Comparison of ENCODE assay signal across 17 cellular contexts in the genomic region with DNA sequence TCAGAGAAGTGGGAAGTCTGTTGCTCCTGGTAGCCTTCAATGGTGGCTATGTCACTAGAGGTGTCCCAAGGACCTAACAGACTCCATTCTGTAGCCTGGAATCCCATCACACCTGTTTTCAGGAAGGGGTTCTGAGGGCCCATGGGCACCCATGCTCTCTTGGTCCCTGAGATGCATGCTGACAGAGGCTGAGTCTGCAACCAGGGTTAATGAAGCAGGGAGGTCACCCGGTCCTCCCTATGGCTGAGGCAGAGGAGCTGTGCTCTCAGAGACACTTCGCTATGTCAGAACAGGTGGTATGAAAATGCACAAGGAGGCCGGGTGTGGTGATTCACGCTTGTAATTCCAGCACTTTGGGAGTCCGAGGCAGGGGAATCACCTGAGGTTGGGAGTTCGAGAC.
DNase-seq lines count a peak whose midpoint lies in the region; ATAC-seq and TF ChIP-seq lines count a peak whose summit lies in the region.
"Had no signal": no experiment of that assay in that cellular context is flagged by ENCODE, and none has a peak within 500 bp of the region (broad histone marks: within the 10 kb centered on the region; RNA-seq: fewer than 3 reads in every experiment).

No MANE protein-coding gene starts in this region.

- 79% methylated on average over 6 of the region's 6 CpGs for WGBS in right cardiac atrium

- peaks cover 2% of the 10 kb centered on the region for H3K36me3 Mint-ChIP-seq in osteocyte (ENCODE audit: unreplicated experiment)
- H3K36me3 Mint-ChIP-seq: CD8-positive, alpha-beta T cell had no signal

- no peaks in the 10 kb centered on the region for H3K9me3 ChIP-seq in right cardiac atrium (ENCODE audit: control insufficient read depth, low read length)

- no peak overlapping the region for H3K27ac ChIP-seq in right cardiac atrium (ENCODE audit: low read length)
- H3K27ac ChIP-seq: 22Rv1; A549; BLaER1 treated with 17β-estradiol and CSF1 and Interleukin-3, amounts not matched to agents 10 nM and 100 nM; C4-2B had no signal

- no peaks in the 10 kb centered on the region for H3K4me1 Mint-ChIP-seq in osteocyte (ENCODE audit: unreplicated experiment)
- H3K4me1 Mint-ChIP-seq: B cell had no signal

- intact Hi-C loops in right cardiac atrium (cut with DNase I): no loop called here

- peak; percentile 34 for DNase-seq in left lobe of liver (ENCODE audit: low spot score)
- DNase-seq in osteocyte (ENCODE audit: extremely low spot score, unreplicated experiment): peak; percentile 67
- peak; percentile 14 for DNase-seq in ureter (ENCODE audit: low spot score)
- DNase-seq in right cardiac atrium: no peak
- DNase-seq in germinal center (ENCODE audit: low spot score): no peak
- DNase-seq: AML-193; Caco-2; Calu3; CD4-positive, alpha-beta T cell; CD8-positive, alpha-beta T cell; DMS79 treated with DMSO at 0.1 percent for 48 hours; GF-D8 had no signal

- H3K4me3 Mint-ChIP-seq in osteocyte (ENCODE audit: unreplicated experiment): no peak overlapping the region
- H3K4me3 Mint-ChIP-seq: B cell; CD4-positive, alpha-beta T cell; CD8-positive, alpha-beta T cell had no signal

- no peaks in the 10 kb centered on the region for H3K4me1 ChIP-seq in right cardiac atrium (ENCODE audit: control insufficient read depth, insufficient read depth, low read length)
- H3K4me1 ChIP-seq: A549, Caco-2 had no signal

- H3K9me3 Mint-ChIP-seq in osteocyte (ENCODE audit: unreplicated experiment): peaks cover 53% of the 10 kb centered on the region

- no peaks in the 10 kb centered on the region for H3K27me3 Mint-ChIP-seq in osteocyte (ENCODE audit: unreplicated experiment)
- H3K27me3 Mint-ChIP-seq: B cell; CD4-positive, alpha-beta T cell had no signal

- no peak overlapping the region for H3K27ac Mint-ChIP-seq in osteocyte (ENCODE audit: unreplicated experiment)
- H3K27ac Mint-ChIP-seq: B cell; CD4-positive, alpha-beta T cell; CD8-positive, alpha-beta T cell had no signal

- ATAC-seq in left lobe of liver: no peak
- no peak for ATAC-seq in right cardiac atrium
- ATAC-seq: A549; CD8-positive, alpha-beta T cell had no signal

- H3K27me3 ChIP-seq in right cardiac atrium (ENCODE audit: control insufficient read depth, insufficient read depth): no peaks in the 10 kb centered on the region
- H3K27me3 ChIP-seq: BLaER1 treated with 17β-estradiol and CSF1 and Interleukin-3, amounts not matched to agents 10 nM and 100 nM had no signal

- TF ChIP-seq CTCF in osteocyte (IDR thresholded peaks at IDR 0.05): no peak

- no peak overlapping the region for H3K4me3 ChIP-seq in right cardiac atrium (ENCODE audit: low read length)
- H3K4me3 ChIP-seq: A549; BLaER1 treated with 17β-estradiol and CSF1 and Interleukin-3, amounts not matched to agents 10 nM and 100 nM had no signal

Comparison
In these comparisons a context has a peak if more than half of its experiments do, and no peak if none do; other contexts are left out.
1. DNase-seq: peak in left lobe of liver (single experiment), osteocyte (single experiment) and ureter (single experiment); none in right cardiac atrium (0 of 3) and germinal center (single experiment).